ENCODE assay signal across 8 cellular contexts in the genomic region with DNA sequence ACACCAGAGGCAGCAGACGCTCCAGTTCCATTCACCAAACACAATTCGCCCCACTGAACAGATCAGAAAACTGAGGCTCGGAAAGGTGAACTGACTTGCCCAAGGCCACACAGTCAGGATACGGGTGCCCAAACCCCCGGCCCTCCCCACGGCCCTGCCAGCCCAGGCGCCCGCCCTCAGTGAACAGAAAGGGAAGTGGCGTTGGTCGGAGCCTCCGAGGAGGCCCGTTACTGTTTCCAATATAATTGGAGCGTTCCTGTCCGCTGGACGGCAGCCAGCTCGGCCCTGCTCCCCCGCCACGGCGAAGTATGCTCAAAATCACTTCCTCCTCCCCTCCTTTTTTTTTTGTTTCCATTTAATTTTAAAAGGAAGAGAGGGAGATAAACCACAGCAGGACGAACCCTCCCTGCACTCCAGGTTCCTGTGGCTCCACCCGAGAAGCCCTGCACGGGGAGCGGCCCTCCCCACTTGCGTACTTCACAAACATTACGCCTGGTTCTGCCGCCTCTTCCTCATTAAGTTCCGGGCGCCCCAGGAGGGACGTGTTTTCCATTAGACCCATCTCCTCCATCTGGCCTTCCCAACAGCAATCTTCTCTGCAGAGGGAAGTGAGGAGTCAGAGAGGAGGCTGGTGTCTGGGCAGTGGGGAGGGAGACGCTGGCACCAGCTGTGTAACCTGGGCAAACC.
DNase-seq lines count a peak whose midpoint lies in the region; ATAC-seq and TF ChIP-seq lines count a peak whose summit lies in the region.

No MANE protein-coding gene starts in this region.

- no peaks in the 10 kb centered on the region for H3K27me3 Mint-ChIP-seq in MCF 10A (ENCODE audit: insufficient read depth, unreplicated experiment)

- H3K27ac Mint-ChIP-seq in MCF 10A (ENCODE audit: low read depth, unreplicated experiment), result peak overlapping the region; percentile 67

- POLR2A ChIA-PET in MCF 10A (lab: Yijun Ruan, JAX), result no interaction called here

- CTCF ChIA-PET in MCF 10A (lab: Yijun Ruan, JAX), result interaction anchor here (1.3 kb wide), 1 partner anchor 13 kb away, joined by 3 read pairs; no protein-coding TSS in a partner anchor

- no peak for TF ChIP-seq CTCF in MCF 10A (IDR thresholded peaks at IDR 0.05; ENCODE audit: unreplicated experiment)
- TF ChIP-seq CTCF in left lung (IDR thresholded peaks at IDR 0.05), result no peak
- no peak for TF ChIP-seq CTCF in transverse colon (IDR thresholded peaks at IDR 0.05)

- H3K4me1 Mint-ChIP-seq in MCF 10A (ENCODE audit: insufficient read depth, unreplicated experiment), result peaks cover 69% of the 10 kb centered on the region

- 23 to 26% methylated on average over 11 to 29 of the region's 30 CpGs for WGBS in transverse colon (ENCODE audit: low coverage in 1 of 2), 2 donors

- DNase-seq in DMS 273 treated with DMSO at 0.1 percent for 48 hours (lab: John Stamatoyannopoulos, UW) (peak; percentile 85), NCI-H2196 (lab: John Stamatoyannopoulos, UW; ENCODE audit: unreplicated experiment) (peak; percentile 71), MCF 10A (ENCODE audit: unreplicated experiment) (no peak), left lung (peak; percentile 85 to 93), transverse colon (peak; percentile 77), NCI-H526 treated with DMSO at 0.1 percent for 48 hours (lab: John Stamatoyannopoulos, UW) (no peak)
- DNase-seq in activated CD8-positive, alpha-beta memory T cell treated with anti-CD3 and anti-CD28 coated beads for 24 hours, result no peak

- in situ Hi-C loops in transverse colon (cut with MboI; ENCODE audit: low pct_ligation_motif_present in 1 of 4, low pct_unique_long_range_greater_than_20kb in 1 of 4, low sequenced_read_pairs in 3 of 4), result no loop called here

- peak; percentile 72 for ATAC-seq in left lung
- ATAC-seq in HG02870 (IDR thresholded peaks at IDR 0.05; ENCODE audit: unreplicated experiment), result no peak

- peak overlapping the region in 1 of 2 donors; percentile 24 for H3K4me3 ChIP-seq in left lung
- H3K4me3 ChIP-seq in transverse colon, result peak overlapping the region in 2 of 4 donors; percentile 1 to 31

- BruUV-seq in MCF 10A (replicated peaks; lab: Mats Ljungman, UMichigan), result no TSS peak

- intact Hi-C loops in MCF 10A (cut with micrococcal nuclease), result loop anchor here (10.0 kb wide), 1 partner anchor 471 kb away; no protein-coding TSS in a partner anchor
- intact Hi-C loops in left lung (cut with DNase I), result no loop called here
- intact Hi-C loops in transverse colon (cut with DNase I; ENCODE audit: low total_unique reads), result no loop called here

- no peak for TF ChIP-seq EP300 in transverse colon (IDR thresholded peaks at IDR 0.05; ENCODE audit: low read depth)

- peaks cover 0 to 3% of the 10 kb centered on the region in 2 donors for H3K36me3 ChIP-seq in left lung
- H3K36me3 ChIP-seq in transverse colon, result no peaks in the 10 kb centered on the region

- H3K4me1 ChIP-seq in left lung (peaks cover 26 to 73% of the 10 kb centered on the region in 2 donors), transverse colon (peaks cover 49 to 79% (median 66%) of the 10 kb centered on the region in 4 donors)

- peak; percentile 34 for TF ChIP-seq POLR2A in transverse colon (IDR thresholded peaks at IDR 0.05)

- H3K9me3 ChIP-seq in left lung, result no peaks in the 10 kb centered on the region
- H3K9me3 ChIP-seq in transverse colon, result no peaks in the 10 kb centered on the region

- H3K9me3 Mint-ChIP-seq in MCF 10A (ENCODE audit: unreplicated experiment), result no peaks in the 10 kb centered on the region

- H3K36me3 Mint-ChIP-seq in MCF 10A (ENCODE audit: insufficient read depth, unreplicated experiment), result peaks cover 25% of the 10 kb centered on the region

- H3K27ac ChIP-seq in left lung (peak overlapping the region; percentile 79 to 80), transverse colon (peak overlapping the region; percentile 80 to 89 (median 83))

- H3K4me3 Mint-ChIP-seq in MCF 10A (ENCODE audit: unreplicated experiment), result peak overlapping the region; percentile 44

- H3K27me3 ChIP-seq in left lung (no peaks in the 10 kb centered on the region), transverse colon (no peaks in the 10 kb centered on the region)

Comparison
In these comparisons a context has a peak if more than half of its experiments do, and no peak if none do; other contexts are left out.
1. DNase-seq: peak in DMS 273 treated with DMSO at 0.1 percent for 48 hours (single experiment), NCI-H2196 (single experiment), left lung (2 of 2) and transverse colon (single experiment); none in MCF 10A (single experiment), NCI-H526 treated with DMSO at 0.1 percent for 48 hours (single experiment) and activated CD8-positive, alpha-beta memory T cell treated with anti-CD3 and anti-CD28 coated beads for 24 hours (single experiment).